Comparison of ENCODE assay signal across 8 cellular contexts in the genomic region with DNA sequence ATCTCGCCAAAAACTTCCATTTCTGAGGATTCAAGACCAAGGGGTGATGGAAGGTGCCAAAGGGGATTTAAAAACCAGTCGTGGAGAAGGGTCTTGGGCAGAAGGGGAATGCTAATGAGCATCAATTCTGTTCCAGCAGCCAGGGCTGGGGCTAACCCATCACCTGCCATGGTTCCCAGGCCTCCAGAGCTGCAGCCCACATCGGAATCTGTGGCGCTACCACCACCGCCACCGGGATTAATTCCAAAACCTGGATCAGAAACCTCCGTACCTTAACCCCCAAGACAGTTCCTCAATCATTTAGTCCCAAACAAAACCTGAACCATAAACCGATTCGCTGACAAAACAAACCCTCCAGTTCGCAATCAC. TPM values are rescaled to one million over a fixed set of nuclear protein-coding genes. Genes with fewer than 3 reads are reported as not detected.
DNase-seq lines count a peak whose midpoint lies in the region; ATAC-seq, FAIRE-seq and TF ChIP-seq lines count a peak whose summit lies in the region.

No MANE protein-coding gene starts in this region.

- H3K4me1 ChIP-seq in aorta (ENCODE audit: control insufficient read depth in 1 of 2, insufficient read depth in 2 of 2, low read length in 2 of 2) = no peaks in the 10 kb centered on the region

- H3K36me3 ChIP-seq in aorta (ENCODE audit: control insufficient read depth in 1 of 2, insufficient read depth in 2 of 2, low read length in 1 of 2) = peaks cover 1 to 11% of the 10 kb centered on the region in 2 donors

- 4 to 6% methylated on average over 10 of the region's 10 CpGs for WGBS in aorta, 2 donors

- peaks cover 2% of the 10 kb centered on the region for H3K9me3 ChIP-seq in aorta (ENCODE audit: control insufficient read depth, low read length)

- ATAC-seq in aorta (ENCODE audit: low FRiP score) = peak; percentile 16

- H3K27ac ChIP-seq in aorta (ENCODE audit: low read depth in 1 of 2, low read length in 2 of 2) = peak overlapping the region in 1 of 2 donors; percentile 34

- TF ChIP-seq POLR2A in GM12892 (IDR thresholded peaks at IDR 0.05; ENCODE audit: low read depth, low read length) (no peak), NB4 (IDR thresholded peaks at IDR 0.05; ENCODE audit: extremely low read depth, insufficient read length) (no peak)

- intact Hi-C loops in aorta (cut with DNase I) = no loop called here

- H3K4me3 ChIP-seq in NB4 (ENCODE audit: low read depth, low read length) = peak overlapping the region; percentile 88
- H3K4me3 ChIP-seq in aorta (ENCODE audit: low read length in 2 of 2) = peak overlapping the region; percentile 50 to 78

- no peak for TF ChIP-seq CTCF in NB4 (IDR thresholded peaks at IDR 0.05; ENCODE audit: low read depth, low read length)

- DNase-seq in GM12892 (ENCODE audit: insufficient read length) (no peak), NB4 (ENCODE audit: low read depth) (no peak), dermis blood vessel endothelial cell (peak; percentile 18), midbrain (lab: John Stamatoyannopoulos, UW) (peak; percentile 52), aorta (no peak), A172 (ENCODE audit: low spot score) (no peak), HuH-7.5 (ENCODE audit: low spot score) (no peak)
- DNase-seq in stimulated activated CD8-positive, alpha-beta memory T cell treated with anti-CD3 and anti-CD28 coated beads, Interleukin-4, amount 100 ng/mL, for 48 hours = no peak

- peak; percentile 56 for FAIRE-seq in GM12892 (lab: Jason Lieb, UNC)

- H3K27me3 ChIP-seq in aorta (ENCODE audit: control insufficient read depth in 1 of 2, insufficient read depth in 2 of 2, low read length in 1 of 2) = no peaks in the 10 kb centered on the region

RNA-seq across cellular contexts. Expression of a gene that starts 0.6 kb away (rescaled TPM):
- polyA plus RNA-seq in GM12892 (2012; ENCODE audit: missing spikeins) = 4.7 TPM
- total RNA-seq in dermis blood vessel endothelial cell = 11.9 and 12.9 TPM in 2 replicates
- total RNA-seq in aorta = 10 to 100 TPM; 11.7 to 18.9 TPM
- 10 to 100 TPM in 1 of 2 donors, 1 to 10 TPM in 1; 4.6 to 10.1 TPM for polyA plus RNA-seq in aorta
- total RNA-seq in A172 (2014; rRNA removed; shearing (Covaris generic)) = 7.9 and 9.3 TPM in 2 replicates

RNA-seq across cellular contexts. Expression of a gene that starts 20.8 kb away (rescaled TPM):
- 7.4 TPM for polyA plus RNA-seq in GM12892 (2012; ENCODE audit: missing spikeins)
- total RNA-seq in dermis blood vessel endothelial cell = 9.9 and 10.1 TPM in 2 replicates
- 1 to 10 TPM; 8.1 to 9.3 TPM for total RNA-seq in aorta
- 1 to 10 TPM; 3.8 to 4.3 TPM for polyA plus RNA-seq in aorta
- total RNA-seq in A172 (2014; rRNA removed; shearing (Covaris generic)) = 14.3 and 15.3 TPM in 2 replicates

RNA-seq across cellular contexts. Expression of a gene that starts 20.8 kb away (rescaled TPM):
- 5.9 TPM for polyA plus RNA-seq in GM12892 (2012; ENCODE audit: missing spikeins)
- total RNA-seq in dermis blood vessel endothelial cell = 11.2 and 14.8 TPM in 2 replicates
- total RNA-seq in aorta = 10 to 100 TPM; 13.2 to 17.7 TPM
- polyA plus RNA-seq in aorta = 10 to 100 TPM in 1 of 2 donors, 1 to 10 TPM in 1; 9.9 to 11.9 TPM
- total RNA-seq in A172 (2014; rRNA removed; shearing (Covaris generic)) = 7.1 and 7.8 TPM in 2 replicates

RNA-seq across cellular contexts. Expression of a gene that starts 41.2 kb away (rescaled TPM):
- 4.5 TPM for polyA plus RNA-seq in GM12892 (2012; ENCODE audit: missing spikeins)
- 6.5 and 10.0 TPM in 2 replicates for total RNA-seq in dermis blood vessel endothelial cell
- 10 to 100 TPM; 21.4 to 22.0 TPM for total RNA-seq in aorta
- 10 to 100 TPM in 1 of 2 donors, 1 to 10 TPM in 1; 4.1 to 14.3 TPM for polyA plus RNA-seq in aorta
- 3.5 and 5.0 TPM in 2 replicates for total RNA-seq in A172 (2014; rRNA removed; shearing (Covaris generic))

Comparison
In these comparisons a context has a peak if more than half of its experiments do, and no peak if none do; other contexts are left out.
1. DNase-seq: peak in dermis blood vessel endothelial cell (single experiment) and midbrain (single experiment); none in GM12892 (single experiment), NB4 (single experiment), aorta (0 of 2), A172 (single experiment), stimulated activated CD8-positive, alpha-beta memory T cell treated with anti-CD3 and anti-CD28 coated beads, Interleukin-4, amount 100 ng/mL, for 48 hours (single experiment) and HuH-7.5 (single experiment).